ENCODE assay signal across 9 cellular contexts in genomic region chr20:59825944-59826759, GRCh38.
A peak's percentile ranks its signal among the peaks of the same experiment; 100 is the strongest.
DNase-seq lines count a peak whose midpoint lies in the region; ATAC-seq and TF ChIP-seq lines count a peak whose summit lies in the region.
"Had no signal": no experiment of that assay in that cellular context is flagged by ENCODE, and none has a peak within 500 bp of the region (broad histone marks: within the 10 kb centered on the region; RNA-seq: fewer than 3 reads in every experiment).

No MANE protein-coding gene starts in this region.

- no peak overlapping the region for H3K27ac Mint-ChIP-seq in WTC11
- H3K27ac Mint-ChIP-seq in activated T-cell treated with anti-CD3 and anti-CD28 coated beads, Interleukin-2, amount 50 U/mL, for 72 hours, result no peak overlapping the region
- H3K27ac Mint-ChIP-seq: activated T-cell treated with anti-CD3 and anti-CD28 coated beads, Interleukin-2, amount 50 U/mL, for 24 hours had no signal

- POLR2A ChIA-PET in WTC11 (lab: Charles Lee), result no interaction called here

- no peaks in the 10 kb centered on the region for H3K36me3 Mint-ChIP-seq in WTC11
- H3K36me3 Mint-ChIP-seq in activated T-cell treated with anti-CD3 and anti-CD28 coated beads, Interleukin-2, amount 50 U/mL, for 72 hours (ENCODE audit: insufficient read depth in 2 of 2), result no peaks in the 10 kb centered on the region

- CTCF ChIA-PET in WTC11 (lab: Charles Lee), result no interaction called here

- no peaks in the 10 kb centered on the region for H3K9me3 Mint-ChIP-seq in WTC11
- no peaks in the 10 kb centered on the region for H3K9me3 Mint-ChIP-seq in activated T-cell treated with anti-CD3 and anti-CD28 coated beads, Interleukin-2, amount 50 U/mL, for 72 hours
- H3K9me3 Mint-ChIP-seq: activated T-cell treated with anti-CD3 and anti-CD28 coated beads, Interleukin-2, amount 50 U/mL, for 24 hours had no signal

- peaks cover 32% of the 10 kb centered on the region for H3K27me3 Mint-ChIP-seq in WTC11 (ENCODE audit: low read depth)
- peaks cover 8% of the 10 kb centered on the region for H3K27me3 Mint-ChIP-seq in activated T-cell treated with anti-CD3 and anti-CD28 coated beads, Interleukin-2, amount 50 U/mL, for 72 hours (ENCODE audit: low read depth)

- peak; percentile 98 for DNase-seq in HPDE6-E6E7 (ENCODE audit: extremely low spot score)
- peak; percentile 33 for DNase-seq in NCI-H345 treated with DMSO at 0.1 percent for 48 hours (lab: John Stamatoyannopoulos, UW; ENCODE audit: unreplicated experiment)
- peak; percentile 72 for DNase-seq in posterior vena cava (ENCODE audit: low spot score)
- no peak for DNase-seq in WTC11 (ENCODE audit: low spot score)
- no peak for DNase-seq in activated T-cell treated with anti-CD3 and anti-CD28 coated beads, Interleukin-2, amount 50 U/mL, for 72 hours
- DNase-seq: activated T-cell treated with anti-CD3 and anti-CD28 coated beads, Interleukin-2, amount 50 U/mL, for 24 hours had no signal

- TF ChIP-seq CTCF in WTC11 (IDR thresholded peaks at IDR 0.05), result no peak

- H3K4me3 Mint-ChIP-seq in WTC11, result no peak overlapping the region
- H3K4me3 Mint-ChIP-seq in activated T-cell treated with anti-CD3 and anti-CD28 coated beads, Interleukin-2, amount 50 U/mL, for 72 hours, result no peak overlapping the region
- H3K4me3 Mint-ChIP-seq: activated T-cell treated with anti-CD3 and anti-CD28 coated beads, Interleukin-2, amount 50 U/mL, for 24 hours had no signal

- ATAC-seq in esophagus mucosa (peak; percentile 72), HG03025 (IDR thresholded peaks at IDR 0.05; ENCODE audit: low FRiP score, unreplicated experiment) (no peak), WTC11 (no peak), HG03565 (IDR thresholded peaks at IDR 0.05; ENCODE audit: unreplicated experiment) (no peak)
- ATAC-seq in activated T-cell treated with anti-CD3 and anti-CD28 coated beads, Interleukin-2, amount 50 U/mL, for 72 hours (replicated peaks in 1 of 2), result no peak

- peaks cover 14% of the 10 kb centered on the region for H3K4me1 Mint-ChIP-seq in WTC11
- no peaks in the 10 kb centered on the region for H3K4me1 Mint-ChIP-seq in activated T-cell treated with anti-CD3 and anti-CD28 coated beads, Interleukin-2, amount 50 U/mL, for 72 hours (ENCODE audit: low read depth)

- intact Hi-C loops in posterior vena cava (cut with DNase I), result no loop called here

TF ChIP-seq in WTC11, 78 proteins besides CTCF, POLR2A, EP300 and RAD21 (continues in another document):
- TF ChIP-seq ARID4B (CRISPR knock-in tag; IDR thresholded peaks at IDR 0.05; ENCODE audit: borderline replicate concordance), result no peak
- TF ChIP-seq, protein P1, sequence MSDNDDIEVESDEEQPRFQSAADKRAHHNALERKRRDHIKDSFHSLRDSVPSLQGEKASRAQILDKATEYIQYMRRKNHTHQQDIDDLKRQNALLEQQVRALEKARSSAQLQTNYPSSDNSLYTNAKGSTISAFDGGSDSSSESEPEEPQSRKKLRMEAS (CRISPR knock-in tag; IDR thresholded peaks at IDR 0.05), result no peak
- no peak for TF ChIP-seq CREM (CRISPR knock-in tag; IDR thresholded peaks at IDR 0.05)
- TF ChIP-seq ATF6 (CRISPR knock-in tag; IDR thresholded peaks at IDR 0.05), result no peak
- TF ChIP-seq JUN (CRISPR knock-in tag; IDR thresholded peaks at IDR 0.05), result no peak
- TF ChIP-seq E2F5 (CRISPR knock-in tag; IDR thresholded peaks at IDR 0.05), result no peak
- TF ChIP-seq, protein P2, sequence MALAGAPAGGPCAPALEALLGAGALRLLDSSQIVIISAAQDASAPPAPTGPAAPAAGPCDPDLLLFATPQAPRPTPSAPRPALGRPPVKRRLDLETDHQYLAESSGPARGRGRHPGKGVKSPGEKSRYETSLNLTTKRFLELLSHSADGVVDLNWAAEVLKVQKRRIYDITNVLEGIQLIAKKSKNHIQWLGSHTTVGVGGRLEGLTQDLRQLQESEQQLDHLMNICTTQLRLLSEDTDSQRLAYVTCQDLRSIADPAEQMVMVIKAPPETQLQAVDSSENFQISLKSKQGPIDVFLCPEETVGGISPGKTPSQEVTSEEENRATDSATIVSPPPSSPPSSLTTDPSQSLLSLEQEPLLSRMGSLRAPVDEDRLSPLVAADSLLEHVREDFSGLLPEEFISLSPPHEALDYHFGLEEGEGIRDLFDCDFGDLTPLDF (CRISPR knock-in tag; IDR thresholded peaks at IDR 0.05), result no peak
- no peak for TF ChIP-seq HMGXB4 (CRISPR knock-in tag; IDR thresholded peaks at IDR 0.05)
- TF ChIP-seq ZSCAN18 (CRISPR knock-in tag; IDR thresholded peaks at IDR 0.05), result no peak
- TF ChIP-seq ATF3 (CRISPR knock-in tag; conservative IDR thresholded peaks at IDR 0.05), result no peak

Comparison
In these comparisons a context has a peak if more than half of its experiments do, and no peak if none do; other contexts are left out.
1. DNase-seq: peak in HPDE6-E6E7 (single experiment), NCI-H345 treated with DMSO at 0.1 percent for 48 hours (single experiment) and posterior vena cava (single experiment); none in WTC11 (single experiment) and activated T-cell treated with anti-CD3 and anti-CD28 coated beads, Interleukin-2, amount 50 U/mL, for 72 hours (0 of 2).